2 cellular contexts compared by ENCODE assay signal in the genomic region with DNA sequence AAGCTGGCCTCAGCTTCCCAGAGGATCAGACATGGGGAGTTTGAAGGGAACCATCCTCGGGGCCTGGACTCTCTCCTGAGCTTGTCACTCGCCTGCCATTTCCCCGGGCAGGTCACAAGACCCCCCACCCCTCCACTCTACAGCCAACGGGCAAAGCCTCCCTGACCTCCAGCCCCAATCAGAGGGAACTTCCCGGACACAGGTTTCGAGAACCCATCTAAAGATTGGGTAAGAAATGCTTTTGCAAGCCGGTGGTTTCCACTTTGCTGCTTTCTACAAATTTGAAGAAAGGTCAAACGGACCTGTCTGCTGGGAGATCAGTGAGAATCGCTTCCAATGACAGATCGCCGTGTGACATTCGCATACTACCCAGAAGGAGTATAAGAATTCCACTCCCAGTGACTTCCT.
TF ChIP-seq lines count a peak whose summit lies in the region.

No MANE protein-coding gene starts in this region.

TF ChIP-seq in liver, 16 proteins besides CTCF, POLR2A, EP300 and RAD21 (continued from another document):
- TF ChIP-seq FOXA1 (IDR thresholded peaks at IDR 0.05): no peak
- no peak for TF ChIP-seq HNF4G (IDR thresholded peaks at IDR 0.05)
- no peak for TF ChIP-seq REST (IDR thresholded peaks at IDR 0.05)

TF ChIP-seq in WTC11, 78 proteins besides CTCF, POLR2A, EP300 and RAD21 (continued from another document):
- TF ChIP-seq, protein P1, sequence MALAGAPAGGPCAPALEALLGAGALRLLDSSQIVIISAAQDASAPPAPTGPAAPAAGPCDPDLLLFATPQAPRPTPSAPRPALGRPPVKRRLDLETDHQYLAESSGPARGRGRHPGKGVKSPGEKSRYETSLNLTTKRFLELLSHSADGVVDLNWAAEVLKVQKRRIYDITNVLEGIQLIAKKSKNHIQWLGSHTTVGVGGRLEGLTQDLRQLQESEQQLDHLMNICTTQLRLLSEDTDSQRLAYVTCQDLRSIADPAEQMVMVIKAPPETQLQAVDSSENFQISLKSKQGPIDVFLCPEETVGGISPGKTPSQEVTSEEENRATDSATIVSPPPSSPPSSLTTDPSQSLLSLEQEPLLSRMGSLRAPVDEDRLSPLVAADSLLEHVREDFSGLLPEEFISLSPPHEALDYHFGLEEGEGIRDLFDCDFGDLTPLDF (CRISPR knock-in tag; IDR thresholded peaks at IDR 0.05): no peak
- TF ChIP-seq ERG (CRISPR knock-in tag; IDR thresholded peaks at IDR 0.05) (no peak), NFATC4 (CRISPR knock-in tag; IDR thresholded peaks at IDR 0.05) (no peak), ATF1 (CRISPR knock-in tag; IDR thresholded peaks at IDR 0.05) (no peak), ESRRA (CRISPR knock-in tag; IDR thresholded peaks at IDR 0.05; ENCODE audit: borderline replicate concordance) (no peak)
- TF ChIP-seq, protein P2, sequence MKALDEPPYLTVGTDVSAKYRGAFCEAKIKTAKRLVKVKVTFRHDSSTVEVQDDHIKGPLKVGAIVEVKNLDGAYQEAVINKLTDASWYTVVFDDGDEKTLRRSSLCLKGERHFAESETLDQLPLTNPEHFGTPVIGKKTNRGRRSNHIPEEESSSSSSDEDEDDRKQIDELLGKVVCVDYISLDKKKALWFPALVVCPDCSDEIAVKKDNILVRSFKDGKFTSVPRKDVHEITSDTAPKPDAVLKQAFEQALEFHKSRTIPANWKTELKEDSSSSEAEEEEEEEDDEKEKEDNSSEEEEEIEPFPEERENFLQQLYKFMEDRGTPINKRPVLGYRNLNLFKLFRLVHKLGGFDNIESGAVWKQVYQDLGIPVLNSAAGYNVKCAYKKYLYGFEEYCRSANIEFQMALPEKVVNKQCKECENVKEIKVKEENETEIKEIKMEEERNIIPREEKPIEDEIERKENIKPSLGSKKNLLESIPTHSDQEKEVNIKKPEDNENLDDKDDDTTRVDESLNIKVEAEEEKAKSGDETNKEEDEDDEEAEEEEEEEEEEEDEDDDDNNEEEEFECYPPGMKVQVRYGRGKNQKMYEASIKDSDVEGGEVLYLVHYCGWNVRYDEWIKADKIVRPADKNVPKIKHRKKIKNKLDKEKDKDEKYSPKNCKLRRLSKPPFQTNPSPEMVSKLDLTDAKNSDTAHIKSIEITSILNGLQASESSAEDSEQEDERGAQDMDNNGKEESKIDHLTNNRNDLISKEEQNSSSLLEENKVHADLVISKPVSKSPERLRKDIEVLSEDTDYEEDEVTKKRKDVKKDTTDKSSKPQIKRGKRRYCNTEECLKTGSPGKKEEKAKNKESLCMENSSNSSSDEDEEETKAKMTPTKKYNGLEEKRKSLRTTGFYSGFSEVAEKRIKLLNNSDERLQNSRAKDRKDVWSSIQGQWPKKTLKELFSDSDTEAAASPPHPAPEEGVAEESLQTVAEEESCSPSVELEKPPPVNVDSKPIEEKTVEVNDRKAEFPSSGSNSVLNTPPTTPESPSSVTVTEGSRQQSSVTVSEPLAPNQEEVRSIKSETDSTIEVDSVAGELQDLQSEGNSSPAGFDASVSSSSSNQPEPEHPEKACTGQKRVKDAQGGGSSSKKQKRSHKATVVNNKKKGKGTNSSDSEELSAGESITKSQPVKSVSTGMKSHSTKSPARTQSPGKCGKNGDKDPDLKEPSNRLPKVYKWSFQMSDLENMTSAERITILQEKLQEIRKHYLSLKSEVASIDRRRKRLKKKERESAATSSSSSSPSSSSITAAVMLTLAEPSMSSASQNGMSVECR (CRISPR knock-in tag; IDR thresholded peaks at IDR 0.05; ENCODE audit: borderline replicate concordance): no peak
